ENCODE assay signal across 16 cellular contexts in genomic region chr9:126688617-126689016, GRCh38.
"Had no signal": no experiment of that assay in that cellular context is flagged by ENCODE, and none has a peak within 500 bp of the region (broad histone marks: within the 10 kb centered on the region; RNA-seq: fewer than 3 reads in every experiment).

No MANE protein-coding gene starts in this region.

- DNase-seq: effector memory CD8-positive, alpha-beta T cell; erythroblast; foreskin keratinocyte; left colon; mesendoderm; naive B cell; small intestine; stimulated activated CD4-positive, alpha-beta T cell treated with anti-CD3 and anti-CD28 coated beads, Interleukin-12 subunit alpha, Interleukin-12 subunit beta, amount 100 ng/mL, for 4 hours; stimulated activated CD4-positive, alpha-beta T cell treated with anti-CD3 and anti-CD28 coated beads, Interleukin-2, amount 100 ng/mL, for 48 hours; stimulated activated naive CD4-positive, alpha-beta T cell treated with Interleukin-2 at 50 U/mL for 16 hours; trophoblast cell had no signal

- H3K36me3 Mint-ChIP-seq: naive B cell had no signal

- H3K4me3 Mint-ChIP-seq: effector memory CD8-positive, alpha-beta T cell had no signal

- H3K27ac Mint-ChIP-seq: effector memory CD8-positive, alpha-beta T cell; naive B cell; nephron had no signal

- H3K36me3 ChIP-seq: neutrophil had no signal

- H3K9me3 ChIP-seq: neutrophil, psoas muscle had no signal

- H3K79me2 ChIP-seq: hepatocyte had no signal

- H3K4me2 ChIP-seq: hepatocyte had no signal

- H3K4me1 ChIP-seq: psoas muscle had no signal

- FAIRE-seq: small intestine had no signal

- ATAC-seq: effector memory CD8-positive, alpha-beta T cell; foreskin keratinocyte; left colon; left ventricle myocardium superior; psoas muscle had no signal

- H3K9me3 Mint-ChIP-seq: effector memory CD8-positive, alpha-beta T cell; naive B cell; nephron had no signal

- H2AFZ ChIP-seq: hepatocyte had no signal

- H3K27me3 ChIP-seq: foreskin keratinocyte had no signal

- H3K4me3 ChIP-seq: hepatocyte, psoas muscle had no signal

- H3K27ac ChIP-seq: foreskin keratinocyte, hepatocyte, neutrophil, psoas muscle had no signal
